Comparison of ENCODE assay signal across 7 cellular contexts in the genomic region with DNA sequence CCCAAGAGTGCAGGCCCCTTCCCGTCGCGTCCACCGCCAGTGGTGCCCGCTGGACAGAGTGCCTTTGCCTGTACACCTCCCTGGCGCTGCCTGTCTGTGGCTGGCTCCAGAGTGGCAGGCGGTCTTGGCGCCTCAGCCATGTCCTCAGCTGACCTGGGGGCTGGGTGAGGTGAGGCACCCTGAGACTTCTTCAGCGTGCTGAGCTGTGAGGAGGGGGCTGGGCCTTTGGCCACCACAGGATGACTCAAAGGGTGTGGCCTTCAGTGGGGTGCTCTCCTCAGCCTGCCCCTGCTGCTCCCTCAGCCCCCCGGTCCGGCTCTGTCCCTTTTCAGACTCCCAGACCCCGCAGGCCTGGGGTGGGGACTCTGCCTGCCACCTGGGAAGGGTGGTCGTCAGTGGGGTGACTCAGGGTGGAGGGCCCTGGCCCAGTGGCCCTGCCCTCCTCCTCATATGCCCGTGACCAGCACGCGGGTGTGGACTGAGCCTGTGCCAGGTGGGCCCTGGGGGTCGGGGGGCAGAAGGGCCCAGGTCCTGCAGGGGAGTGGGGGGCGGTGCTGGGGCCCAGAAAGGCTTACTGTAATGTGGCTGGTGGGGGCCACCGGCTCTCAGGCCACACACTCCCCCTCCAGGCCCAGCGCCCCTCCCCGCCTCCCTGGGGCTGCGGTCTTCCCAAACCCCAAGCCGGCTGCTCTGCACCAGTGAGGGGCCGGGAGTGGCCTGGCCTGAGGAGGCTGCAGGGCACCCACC. TPM values are rescaled to one million over a fixed set of nuclear protein-coding genes. Genes with fewer than 3 reads are reported as not detected.
DNase-seq lines count a peak whose midpoint lies in the region; TF ChIP-seq lines count a peak whose summit lies in the region.

No MANE protein-coding gene starts in this region.

- no peak overlapping the region for H3K27ac Mint-ChIP-seq in mesothelial cell of epicardium

- H3K9ac ChIP-seq in mucosa of rectum (ENCODE audit: low read depth in 1 of 2, low read length in 2 of 2): peak overlapping the region; percentile 41 to 69

- TF ChIP-seq CTCF in dorsolateral prefrontal cortex (IDR thresholded peaks at IDR 0.05 in 54 of 56, conservative IDR thresholded peaks at IDR 0.05 in 2 of 56; ENCODE audit: low read depth in 1 of 56, partially characterized antibody in 56 of 56) (no peak), mesothelial cell of epicardium (IDR thresholded peaks at IDR 0.05; ENCODE audit: unreplicated experiment) (no peak)

- peak overlapping the region; percentile 54 for H3K4me3 ChIP-seq in SJCRH30
- H3K4me3 ChIP-seq in dorsolateral prefrontal cortex: peak overlapping the region in 42 of 59 donors; percentile 14 to 73 (median 62)
- peak overlapping the region; percentile 41 to 58 for H3K4me3 ChIP-seq in mucosa of rectum (ENCODE audit: low read length in 2 of 2)

- H3K27ac ChIP-seq in SJCRH30: peak overlapping the region; percentile 37; the same call in 1 of the 2 replicates
- peak overlapping the region; percentile 42 to 98 (median 93) for H3K27ac ChIP-seq in dorsolateral prefrontal cortex
- peak overlapping the region; percentile 67 to 77 for H3K27ac ChIP-seq in mucosa of rectum (ENCODE audit: low read depth in 2 of 2, low read length in 2 of 2)

- TF ChIP-seq POLR2A in GM19193 (IDR thresholded peaks at IDR 0.05; ENCODE audit: extremely low read depth, insufficient read depth, insufficient read length): peak; percentile 33

- H3K36me3 ChIP-seq in SJCRH30 (no peaks in the 10 kb centered on the region), mucosa of rectum (ENCODE audit: control insufficient read depth in 2 of 2, insufficient read depth in 2 of 2, low read length in 2 of 2) (no peaks in the 10 kb centered on the region)

- no peak overlapping the region for H3K4me3 Mint-ChIP-seq in mesothelial cell of epicardium

- no peaks in the 10 kb centered on the region for H3K9me3 Mint-ChIP-seq in mesothelial cell of epicardium

- no peaks in the 10 kb centered on the region for H3K27me3 Mint-ChIP-seq in mesothelial cell of epicardium (ENCODE audit: low read depth)

- intact Hi-C loops in dorsolateral prefrontal cortex (cut with DNase I): loop anchor here in 1 of 2 donors (10.0 kb wide), 1 partner anchor 270 kb away; the partner anchor contains the start of gene SELENOO

- DNase-seq in SJCRH30: peak; percentile 54 to 60
- peak in 2 of 10 donors; percentile 64 to 66 for DNase-seq in dorsolateral prefrontal cortex
- DNase-seq in Kasumi-1 (lab: John Stamatoyannopoulos, UW): no peak
- DNase-seq in mesothelial cell of epicardium (ENCODE audit: low spot score in 2 of 2, unreplicated experiment in 2 of 2): no peak
- no peak for DNase-seq in DMS79 (lab: John Stamatoyannopoulos, UW)

- H3K36me3 Mint-ChIP-seq in mesothelial cell of epicardium: no peaks in the 10 kb centered on the region

- peaks cover 17% of the 10 kb centered on the region for H3K4me1 Mint-ChIP-seq in mesothelial cell of epicardium

- H3K4me1 ChIP-seq in SJCRH30 (peaks cover 55% of the 10 kb centered on the region), mucosa of rectum (ENCODE audit: control insufficient read depth in 2 of 2, insufficient read depth in 2 of 2, low read length in 2 of 2) (peaks cover 30 to 33% of the 10 kb centered on the region in 2 donors)

- H3K27me3 ChIP-seq in SJCRH30 (no peaks in the 10 kb centered on the region), dorsolateral prefrontal cortex (no peaks in the 10 kb centered on the region), mucosa of rectum (ENCODE audit: control insufficient read depth in 2 of 2, insufficient read depth in 2 of 2, low read length in 2 of 2) (no peaks in the 10 kb centered on the region)

- H3K9me3 ChIP-seq in SJCRH30 (replicated peaks) (no peaks in the 10 kb centered on the region), mucosa of rectum (ENCODE audit: control insufficient read depth in 2 of 2, low read length in 2 of 2) (no peaks in the 10 kb centered on the region)

RNA-seq across cellular contexts. Expression of gene CRELD2, which starts 15.9 kb away (rescaled TPM):
- 37.6 and 39.7 TPM in 2 replicates for total RNA-seq in SJCRH30 (2014; rRNA removed; shearing (Covaris generic))
- total RNA-seq in dorsolateral prefrontal cortex (10 to 100 TPM; 19.4 to 50.3 (median 29.6) TPM), mesothelial cell of epicardium (41.4 to 42.2 TPM (median 41.9 TPM) in 3 replicates)

RNA-seq across cellular contexts. Expression of gene ALG12, which starts 16.1 kb away (rescaled TPM):
- total RNA-seq in SJCRH30 (2014; rRNA removed; shearing (Covaris generic)): 24.2 and 24.3 TPM in 2 replicates
- total RNA-seq in dorsolateral prefrontal cortex: 10 to 100 TPM in 117 of 120 experiments, 1 to 10 TPM in 3; 9.4 to 31.2 (median 15.9) TPM
- total RNA-seq in mesothelial cell of epicardium: 26.4 to 30.9 TPM (median 26.8 TPM) in 3 replicates

RNA-seq across cellular contexts. Expression of gene PIM3, which starts 26.3 kb away (rescaled TPM):
- total RNA-seq in SJCRH30 (2014; rRNA removed; shearing (Covaris generic)): 51.2 and 53.6 TPM in 2 replicates
- total RNA-seq in dorsolateral prefrontal cortex: 10 to 100 TPM; 18.9 to 92.4 (median 32.9) TPM
- 57.5 to 62.5 TPM (median 59.8 TPM) in 3 replicates for total RNA-seq in mesothelial cell of epicardium

Comparison
In these comparisons a context has a peak if more than half of its experiments do, and no peak if none do; other contexts are left out.
1. DNase-seq: peak in SJCRH30 (2 of 2); none in Kasumi-1 (0 of 2), mesothelial cell of epicardium (0 of 2) and DMS79 (single experiment).
2. H3K27ac ChIP-seq: peak in every context shown above with its lines; median percentile 93 in dorsolateral prefrontal cortex; 72 in mucosa of rectum; 37 in SJCRH30.
3. Peak in every context shown above with its lines, with median percentiles within 50 percentile points of each other: H3K4me3 ChIP-seq.